ENCODE assay signal across 14 cellular contexts in genomic region chr15:32715276-32715675, GRCh38. TPM values are rescaled to one million over a fixed set of nuclear protein-coding genes. Genes with fewer than 3 reads are reported as not detected.
DNase-seq lines count a peak whose midpoint lies in the region; ATAC-seq and TF ChIP-seq lines count a peak whose summit lies in the region.
"Had no signal": no experiment of that assay in that cellular context is flagged by ENCODE, and none has a peak within 500 bp of the region (broad histone marks: within the 10 kb centered on the region; RNA-seq: fewer than 3 reads in every experiment).

No MANE protein-coding gene starts in this region.

- H3K9ac ChIP-seq in PC-3 (ENCODE audit: low read length), result no peak overlapping the region

- no peaks in the 10 kb centered on the region for H4K20me1 ChIP-seq in PC-3 (ENCODE audit: low read length)

- POLR2A ChIA-PET in PC-3 (lab: Charles Lee; ENCODE audit: unreplicated experiment), result no interaction called here

- H3K27me3 ChIP-seq in PC-3 (ENCODE audit: low read length), result no peaks in the 10 kb centered on the region
- H3K27me3 ChIP-seq: brain microvascular endothelial cell had no signal

- no TSS peak for BruUV-seq in PC-3 (replicated peaks; lab: Mats Ljungman, UMichigan)

- intact Hi-C loops in PC-3 (cut with micrococcal nuclease), result no loop called here

- peak; percentile 45 for DNase-seq in GM12865 (ENCODE audit: low read depth)
- DNase-seq in PC-3, result peak; percentile 19
- no peak for DNase-seq in memory B cell (ENCODE audit: low spot score in 2 of 2)
- DNase-seq in SHP77 treated with DMSO at 0.1 percent for 48 hours (lab: John Stamatoyannopoulos, UW), result no peak
- no peak for DNase-seq in NCI-H1105 treated with DMSO at 0.1 percent for 48 hours (lab: John Stamatoyannopoulos, UW)
- DNase-seq: AML-193; brain microvascular endothelial cell; DMS53; effector memory CD4-positive, alpha-beta T cell; small intestine had no signal

- no peaks in the 10 kb centered on the region for H3K36me3 ChIP-seq in PC-3 (ENCODE audit: low read depth, low read length)
- H3K36me3 ChIP-seq: brain microvascular endothelial cell, gastroesophageal sphincter had no signal

- H3K79me2 ChIP-seq in PC-3 (ENCODE audit: low read length), result no peaks in the 10 kb centered on the region

- TF ChIP-seq CTCF in GM12865 (IDR thresholded peaks at IDR 0.05; ENCODE audit: insufficient read depth, low read depth, low read length, missing control alignments) (no peak), PC-3 (conservative IDR thresholded peaks at IDR 0.05; ENCODE audit: low read depth, low read length) (no peak)

- no peak overlapping the region for H3K4me2 ChIP-seq in PC-3 (ENCODE audit: low read length)

- peak; percentile 53 for ATAC-seq in GM21619 (IDR thresholded peaks at IDR 0.05; ENCODE audit: unreplicated experiment)
- ATAC-seq in PC-3, result no peak
- peak; percentile 53 for ATAC-seq in memory B cell (ENCODE audit: low read depth)
- no peak for ATAC-seq in HG02852 (IDR thresholded peaks at IDR 0.05; ENCODE audit: unreplicated experiment)
- ATAC-seq in GM19324 (IDR thresholded peaks at IDR 0.05; ENCODE audit: low FRiP score, unreplicated experiment), result no peak
- ATAC-seq: gastroesophageal sphincter had no signal

- no peaks in the 10 kb centered on the region for H3F3A ChIP-seq in PC-3 (ENCODE audit: low read length, unreplicated experiment)

- H3K4me3 ChIP-seq in GM12865 (ENCODE audit: low read depth, low read length), result no peak overlapping the region
- H3K4me3 ChIP-seq in PC-3 (ENCODE audit: low read length), result no peak overlapping the region
- H3K4me3 ChIP-seq: gastroesophageal sphincter had no signal

- H3K36me3 Mint-ChIP-seq in memory B cell, result no peaks in the 10 kb centered on the region

- peaks cover 20% of the 10 kb centered on the region for H3K4me1 Mint-ChIP-seq in memory B cell

- H3K27ac ChIP-seq in PC-3 (ENCODE audit: low read length), result no peak overlapping the region
- H3K27ac ChIP-seq: brain microvascular endothelial cell had no signal

- H3K27me3 Mint-ChIP-seq in memory B cell, result peaks cover 18% of the 10 kb centered on the region

- no peak overlapping the region for H2AFZ ChIP-seq in PC-3 (ENCODE audit: low read length)

- H3K27ac Mint-ChIP-seq in memory B cell, result no peak overlapping the region

- H3K4me1 ChIP-seq in PC-3 (ENCODE audit: insufficient read depth, low read length), result peaks cover 14% of the 10 kb centered on the region

- no peak overlapping the region for H3K4me3 Mint-ChIP-seq in memory B cell

- H3K9me3 ChIP-seq in PC-3 (ENCODE audit: low read length), result no peaks in the 10 kb centered on the region
- H3K9me3 ChIP-seq: gastroesophageal sphincter had no signal

- no peaks in the 10 kb centered on the region for H3K9me2 ChIP-seq in PC-3 (replicated peaks; ENCODE audit: low read length)

- no peaks in the 10 kb centered on the region for H3K9me3 Mint-ChIP-seq in memory B cell

- CTCF ChIA-PET in PC-3 (lab: Charles Lee), result interaction anchor here (0.6 kb wide), 1 partner anchor 58 kb away, joined by 3 read pairs; no protein-coding TSS in a partner anchor

RNA-seq across cellular contexts. Expression of gene GREM1, which starts 2.5 kb away (rescaled TPM):
- 0.58 and 1.6 TPM in 2 replicates for total RNA-seq in PC-3 (2014; rRNA removed)

Comparison
In these comparisons a context has a peak if more than half of its experiments do, and no peak if none do; other contexts are left out.
1. DNase-seq: peak in GM12865 (single experiment) and PC-3 (single experiment); none in memory B cell (0 of 2), SHP77 treated with DMSO at 0.1 percent for 48 hours (single experiment) and NCI-H1105 treated with DMSO at 0.1 percent for 48 hours (single experiment).
2. ATAC-seq: peak in GM21619 (single experiment) and memory B cell (single experiment); none in PC-3 (single experiment), HG02852 (single experiment) and GM19324 (single experiment).